ENCODE assay signal across 8 cellular contexts in the genomic region with DNA sequence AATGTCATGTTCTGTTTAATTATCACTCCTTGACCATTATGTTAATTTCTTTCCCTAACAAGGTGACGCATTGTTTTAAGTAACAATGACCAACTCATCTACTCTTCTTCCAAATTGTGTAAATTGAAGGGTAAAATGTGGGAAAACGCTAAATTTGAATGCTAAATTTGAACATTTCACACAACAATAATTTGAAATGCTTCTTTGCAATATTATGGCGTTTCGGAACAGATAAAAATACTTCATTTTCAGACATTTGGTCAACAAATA. TPM values are rescaled to one million over a fixed set of nuclear protein-coding genes. Genes with fewer than 3 reads are reported as not detected.
A peak's percentile ranks its signal among the peaks of the same experiment; 100 is the strongest.
DNase-seq lines count a peak whose midpoint lies in the region; ATAC-seq, FAIRE-seq and TF ChIP-seq lines count a peak whose summit lies in the region.

No MANE protein-coding gene starts in this region.

- H3K9ac ChIP-seq in HUES6 (ENCODE audit: low read length) (peak overlapping the region; percentile 81), muscle layer of colon (ENCODE audit: low read length) (peak overlapping the region; percentile 49)

- H3K9me3 ChIP-seq in A549 (no peaks in the 10 kb centered on the region), HUES6 (ENCODE audit: control insufficient read depth, insufficient read depth, low read depth, low read length) (no peaks in the 10 kb centered on the region), muscle layer of colon (ENCODE audit: low read length) (no peaks in the 10 kb centered on the region)

- no peaks in the 10 kb centered on the region for H3K27me3 ChIP-seq in HUES6 (ENCODE audit: control insufficient read depth, insufficient read depth, low read length)
- H3K27me3 ChIP-seq in bronchial epithelial cell (ENCODE audit: control insufficient read depth, insufficient read depth, low read length): no peaks in the 10 kb centered on the region
- H3K27me3 ChIP-seq in muscle layer of colon (ENCODE audit: control insufficient read depth in 1 of 2, insufficient read depth in 2 of 2, low read length in 2 of 2): no peaks in the 10 kb centered on the region

- H3K27ac ChIP-seq in A549: peak overlapping the region; percentile 91 to 97; a peak in 5 of 6 replicates
- no peak overlapping the region for H3K27ac ChIP-seq in HUES6 (ENCODE audit: low read depth, low read length)
- no peak overlapping the region for H3K27ac ChIP-seq in muscle layer of colon (ENCODE audit: low read depth, low read length)

- CTCF ChIA-PET in A549 (lab: Yijun Ruan, JAX): no interaction called here

- POLR2A ChIA-PET in A549 (lab: Yijun Ruan, JAX): no interaction called here

- no peaks in the 10 kb centered on the region for H3K36me3 ChIP-seq in HUES6 (ENCODE audit: control insufficient read depth, insufficient read depth, low read length)
- H3K36me3 ChIP-seq in bronchial epithelial cell (ENCODE audit: control insufficient read depth, insufficient read depth, low read length): no peaks in the 10 kb centered on the region
- no peaks in the 10 kb centered on the region for H3K36me3 ChIP-seq in muscle layer of colon (ENCODE audit: insufficient read depth, low read length)

- H3K4me3 ChIP-seq in A549: peak overlapping the region; percentile 73
- H3K4me3 ChIP-seq in HUES6 (ENCODE audit: low read depth, low read length): peak overlapping the region; percentile 93
- peak overlapping the region; percentile 82 for H3K4me3 ChIP-seq in bronchial epithelial cell (ENCODE audit: low read depth, low read length)
- H3K4me3 ChIP-seq in muscle layer of colon (ENCODE audit: low read depth in 1 of 2, low read length in 2 of 2): peak overlapping the region; percentile 72 to 97

- 31% methylated on average over 4 of the region's 4 CpGs for WGBS in A549 (ENCODE audit: missing lambda C conversion rate)

- H3K4me2 ChIP-seq in A549: peak overlapping the region; percentile 68

- H3K4me1 ChIP-seq in A549: peaks cover 4% of the 10 kb centered on the region; the same call in 1 of the 3 replicates
- peaks cover 11% of the 10 kb centered on the region for H3K4me1 ChIP-seq in HUES6 (ENCODE audit: control insufficient read depth, insufficient read depth, low read length)
- peaks cover 21% of the 10 kb centered on the region for H3K4me1 ChIP-seq in muscle layer of colon (ENCODE audit: insufficient read depth, low read length)

- FAIRE-seq in A549 (lab: Jason Lieb, UNC): no peak
- FAIRE-seq in bronchial epithelial cell (lab: Jason Lieb, UNC): no peak

- no peak for ATAC-seq in A549

- no peak for TF ChIP-seq EP300 in A549 (IDR thresholded peaks at IDR 0.05)

- TF ChIP-seq CTCF in A549 (IDR thresholded peaks at IDR 0.05): no peak
- no peak for TF ChIP-seq CTCF in bronchial epithelial cell (IDR thresholded peaks at IDR 0.05; ENCODE audit: insufficient read depth, low read length, severe bottlenecking)

- TF ChIP-seq RAD21 in A549 (conservative IDR thresholded peaks at IDR 0.05 in 1 of 2, IDR thresholded peaks at IDR 0.05 in 1 of 2): no peak

- DNase-seq in A549 (ENCODE audit: low read depth in 1 of 2, low spot score in 1 of 2) (no peak), bronchial epithelial cell (ENCODE audit: low read depth) (no peak), kidney glomerular epithelial cell (lab: John Stamatoyannopoulos, UW) (no peak), OCI-M1 (lab: John Stamatoyannopoulos, UW) (no peak), NCI-H748 (lab: John Stamatoyannopoulos, UW; ENCODE audit: unreplicated experiment) (no peak), HCEC 1CT (no peak)

- no peak for TF ChIP-seq POLR2A in A549 (IDR thresholded peaks at IDR 0.05; ENCODE audit: low read length)

TF ChIP-seq in A549, 52 proteins besides CTCF, POLR2A, EP300 and RAD21:
- TF ChIP-seq RFX5 (IDR thresholded peaks at IDR 0.05): no peak
- no peak for TF ChIP-seq FOSL2 (IDR thresholded peaks at IDR 0.05)
- no peak for TF ChIP-seq FOSL2 (CRISPR knock-in tag; IDR thresholded peaks at IDR 0.05)
- no peak for TF ChIP-seq SREBF2 (IDR thresholded peaks at IDR 0.05)
- TF ChIP-seq, protein P1, sequence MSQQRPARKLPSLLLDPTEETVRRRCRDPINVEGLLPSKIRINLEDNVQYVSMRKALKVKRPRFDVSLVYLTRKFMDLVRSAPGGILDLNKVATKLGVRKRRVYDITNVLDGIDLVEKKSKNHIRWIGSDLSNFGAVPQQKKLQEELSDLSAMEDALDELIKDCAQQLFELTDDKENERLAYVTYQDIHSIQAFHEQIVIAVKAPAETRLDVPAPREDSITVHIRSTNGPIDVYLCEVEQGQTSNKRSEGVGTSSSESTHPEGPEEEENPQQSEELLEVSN (IDR thresholded peaks at IDR 0.05; ENCODE audit: borderline replicate concordance, low read depth): no peak

RNA-seq across cellular contexts. Expression of gene KMT2C, which starts 29.2 kb away (rescaled TPM):
- polyA plus RNA-seq in A549 (2011; rRNA removed) (13.1 and 17.7 TPM in 2 replicates), A549 (2017; fragmentation: RNase III; extraction: RNeasy Plus Mini Kit Qiagen cat#74134 plus additional on column Dnase treatment) (4.2 to 4.5 TPM (median 4.5 TPM) in 3 replicates)
- polyA plus RNA-seq in A549 (2012; cell fraction: cytosol; rRNA removed): 3.4 and 3.9 TPM in 2 replicates
- 5.8 and 9.5 TPM in 2 replicates for polyA plus RNA-seq in A549 (2012; cell fraction: nucleus; rRNA removed)
- polyA minus RNA-seq in A549 (2011; rRNA and poly(A)+ RNA removed): 47.6 and 50.4 TPM in 2 replicates
- total RNA-seq in bronchial epithelial cell: 21.1 and 32.1 TPM in 2 replicates

Comparison
In these comparisons a context has a peak if more than half of its experiments do, and no peak if none do; other contexts are left out.
1. H3K27ac ChIP-seq: peak in A549 (2 of 2); none in HUES6 (single experiment) and muscle layer of colon (single experiment).
2. Peak in every context shown above with its lines, with median percentiles within 50 percentile points of each other: H3K4me3 ChIP-seq.